Comparison of ENCODE assay signal across 29 cellular contexts in genomic region chr12:24993756-24994155, GRCh38. TPM values are rescaled to one million over a fixed set of nuclear protein-coding genes. Genes with fewer than 3 reads are reported as not detected.
DNase-seq lines count a peak whose midpoint lies in the region; ATAC-seq and TF ChIP-seq lines count a peak whose summit lies in the region.
"Had no signal": no experiment of that assay in that cellular context is flagged by ENCODE, and none has a peak within 500 bp of the region (broad histone marks: within the 10 kb centered on the region; RNA-seq: fewer than 3 reads in every experiment).

No MANE protein-coding gene starts in this region.

- no peak overlapping the region for H2BK15ac ChIP-seq in H9 (ENCODE audit: low read depth, low read length)

- H3K4me1 ChIP-seq in BLaER1 treated with 17β-estradiol and CSF1 and Interleukin-3, amounts not matched to agents 10 nM and 100 nM: peaks cover 54 to 82% (median 64%) of the 10 kb centered on the region in 10 experiments
- H3K4me1 ChIP-seq in H9 (ENCODE audit: insufficient read depth, low read length): no peaks in the 10 kb centered on the region
- H3K4me1 ChIP-seq in mammary epithelial cell (ENCODE audit: insufficient read depth, low read length): no peaks in the 10 kb centered on the region
- H3K4me1 ChIP-seq in adrenal gland (replicated peaks in 1 of 2): peaks cover 0 to 10% of the 10 kb centered on the region in 2 donors

- no peak overlapping the region for H3K18ac ChIP-seq in H9 (ENCODE audit: insufficient read length, low read depth, low read length)

- no TSS peak for BruUV-seq in mammary epithelial cell (replicated peaks; lab: Mats Ljungman, UMichigan)

- H3K27ac ChIP-seq in BLaER1 treated with 17β-estradiol and CSF1 and Interleukin-3, amounts not matched to agents 10 nM and 100 nM: peak overlapping the region in 9 of 11 experiments; percentile 3 to 80 (median 71); a peak in 17 of 22 replicates
- no peak overlapping the region for H3K27ac ChIP-seq in H9 (ENCODE audit: insufficient read length, low read depth, low read length)
- H3K27ac ChIP-seq in mammary epithelial cell (ENCODE audit: insufficient read depth, low read depth, low read length): no peak overlapping the region
- no peak overlapping the region for H3K27ac ChIP-seq in adrenal gland
- H3K27ac ChIP-seq: esophagus muscularis mucosa, foreskin keratinocyte, suprapubic skin had no signal

- H3K23me2 ChIP-seq in H9 (ENCODE audit: insufficient read length, low read depth, low read length, poor library complexity, severe bottlenecking): no peaks in the 10 kb centered on the region

- H4K8ac ChIP-seq in H9 (replicated peaks; ENCODE audit: insufficient read length, low read depth, low read length): no peak overlapping the region

- no peak overlapping the region for H3K23ac ChIP-seq in H9 (ENCODE audit: insufficient read length, low read depth, low read length)

- H2BK120ac ChIP-seq in H9 (ENCODE audit: low read depth, low read length, poor library complexity, severe bottlenecking): no peak overlapping the region

- no peaks in the 10 kb centered on the region; a peak in 1 of 22 replicates for H3K36me3 ChIP-seq in BLaER1 treated with 17β-estradiol and CSF1 and Interleukin-3, amounts not matched to agents 10 nM and 100 nM
- H3K36me3 ChIP-seq in mammary epithelial cell (ENCODE audit: insufficient read depth, low read length) (no peaks in the 10 kb centered on the region), adrenal gland (replicated peaks in 1 of 2) (no peaks in the 10 kb centered on the region)
- H3K36me3 ChIP-seq: esophagus muscularis mucosa, suprapubic skin had no signal

- dilution Hi-C loops in mammary epithelial cell (cut with HindIII; ENCODE audit: low sequenced_read_pairs): loop anchor here (10.0 kb wide), 1 partner anchor 101 kb away; no protein-coding TSS in a partner anchor

- no peaks in the 10 kb centered on the region; a peak in 1 of 22 replicates for H3K27me3 ChIP-seq in BLaER1 treated with 17β-estradiol and CSF1 and Interleukin-3, amounts not matched to agents 10 nM and 100 nM
- H3K27me3 ChIP-seq in H9 (ENCODE audit: insufficient read depth, low read length) (no peaks in the 10 kb centered on the region), mammary epithelial cell (ENCODE audit: insufficient read depth, low read length) (no peaks in the 10 kb centered on the region), adrenal gland (no peaks in the 10 kb centered on the region)
- H3K27me3 ChIP-seq: esophagus muscularis mucosa, foreskin keratinocyte, suprapubic skin had no signal

- H3K9me3 Mint-ChIP-seq in H9: no peaks in the 10 kb centered on the region
- H3K9me3 Mint-ChIP-seq: activated naive CD4-positive, alpha-beta T cell treated with anti-CD3 and anti-CD28 coated beads, Interleukin-2, amount 50 U/mL, for 72 hours; CD14-positive monocyte; dendritic cell treated with granulocyte-macrophage colony-stimulating factor and Interleukin-4, amounts not matched to agents 40 ng/mL and 50 ng/mL, for 4 days; IgD-negative memory B cell; memory B cell; neural crest cell; T-helper 1 cell treated with Interleukin-12 subunit alpha and Interleukin-12 subunit beta and Interleukin-4 antibody, amounts not matched to agents 30 μg/mL and 1 μg/mL, for 36 hours had no signal

- H3K79me1 ChIP-seq in H9 (ENCODE audit: insufficient read depth, low read depth, low read length, poor library complexity, severe bottlenecking): no peaks in the 10 kb centered on the region

- H3K4me2 ChIP-seq in BLaER1 treated with 17β-estradiol and CSF1 and Interleukin-3, amounts not matched to agents 10 nM and 100 nM: peak overlapping the region; percentile 45 to 99 (median 93)
- H3K4me2 ChIP-seq in H9 (ENCODE audit: insufficient read depth, insufficient read length, low read length) (no peak overlapping the region), mammary epithelial cell (ENCODE audit: insufficient read depth, low read depth, low read length) (no peak overlapping the region)

- no peak overlapping the region for H4K91ac ChIP-seq in H9 (ENCODE audit: insufficient read length, low read depth, low read length)

- H3K79me2 ChIP-seq in H9 (ENCODE audit: insufficient read depth, low read length) (no peaks in the 10 kb centered on the region), mammary epithelial cell (ENCODE audit: insufficient read depth, low read length) (no peaks in the 10 kb centered on the region)

- no peak overlapping the region for H2BK5ac ChIP-seq in H9 (ENCODE audit: insufficient read length, low read length)

- H4K5ac ChIP-seq in H9 (ENCODE audit: insufficient read length, low read depth, low read length): no peak overlapping the region

- TF ChIP-seq CTCF in H9 (conservative IDR thresholded peaks at IDR 0.05): no peak
- TF ChIP-seq CTCF in mammary epithelial cell (conservative IDR thresholded peaks at IDR 0.05 in 1 of 2, IDR thresholded peaks at IDR 0.05 in 1 of 2; ENCODE audit: extremely low read depth in 1 of 2, insufficient read depth in 1 of 2, low read depth in 1 of 2, low read length in 2 of 2): no peak
- no peak for TF ChIP-seq CTCF in adrenal gland (IDR thresholded peaks at IDR 0.05)

- H2BK20ac ChIP-seq in H9 (ENCODE audit: low read depth, low read length, poor library complexity, severe bottlenecking): no peak overlapping the region

- DNase-seq in H9 (peak; percentile 41), iPS-NIHi7 (ENCODE audit: extremely low spot score) (peak; percentile 15), mammary epithelial cell (no peak), adrenal gland (no peak)
- no peak for DNase-seq in NK-92 treated with Interleukin-12 subunit alpha and Interleukin-12 subunit beta, amount 100 ng/mL, for 24 hours (lab: John Stamatoyannopoulos, UW)
- DNase-seq: activated T-cell treated with anti-CD3 and anti-CD28 coated beads for 4 hours; anterior cingulate cortex; foreskin keratinocyte; NCI-H1092; NCI-H2029 treated with DMSO at 0.1 percent for 48 hours; NCI-H446; stimulated activated CD4-positive, alpha-beta T cell treated with anti-CD3 and anti-CD28 coated beads, Interleukin-12 subunit alpha, Interleukin-12 subunit beta, amount 100 ng/mL, for 4 hours; stimulated activated CD4-positive, alpha-beta T cell treated with anti-CD3 and anti-CD28 coated beads, Interleukin-4, amount 100 ng/mL, for 24 hours; stimulated activated naive CD4-positive, alpha-beta T cell had no signal

- no peak overlapping the region for H3K27ac Mint-ChIP-seq in H9
- H3K27ac Mint-ChIP-seq: activated naive CD4-positive, alpha-beta T cell treated with anti-CD3 and anti-CD28 coated beads, Interleukin-2, amount 50 U/mL, for 72 hours; dendritic cell treated with granulocyte-macrophage colony-stimulating factor and Interleukin-4, amounts not matched to agents 40 ng/mL and 50 ng/mL, for 4 days; IgD-negative memory B cell; memory B cell; progenitor cell of endocrine pancreas; T-helper 1 cell treated with Interleukin-12 subunit alpha and Interleukin-12 subunit beta and Interleukin-4 antibody, amounts not matched to agents 30 μg/mL and 1 μg/mL, for 36 hours had no signal

- CTCF ChIA-PET in mammary epithelial cell (lab: Charles Lee; ENCODE audit: low non-redundant PET): no interaction called here

- no peak overlapping the region for H3T11ph ChIP-seq in H9 (ENCODE audit: low read length)

- H3K36me3 Mint-ChIP-seq in H9 (ENCODE audit: insufficient read depth in 1 of 3, low read depth in 3 of 3): no peaks in the 10 kb centered on the region
- H3K36me3 Mint-ChIP-seq: activated naive CD4-positive, alpha-beta T cell treated with anti-CD3 and anti-CD28 coated beads, Interleukin-2, amount 50 U/mL, for 72 hours; CD14-positive monocyte; IgD-negative memory B cell; memory B cell had no signal

- peak overlapping the region in 6 of 10 experiments; percentile 19 to 69 (median 37); a peak in 8 of 20 replicates for H3K4me3 ChIP-seq in BLaER1 treated with 17β-estradiol and CSF1 and Interleukin-3, amounts not matched to agents 10 nM and 100 nM
- H3K4me3 ChIP-seq in mammary epithelial cell (replicated peaks in 1 of 3; ENCODE audit: insufficient read depth in 1 of 3, low read depth in 2 of 3, low read length in 3 of 3) (no peak overlapping the region), adrenal gland (no peak overlapping the region)
- H3K4me3 ChIP-seq: esophagus muscularis mucosa, GM12878, suprapubic skin had no signal

- H3K14ac ChIP-seq in H9 (ENCODE audit: insufficient read depth, low read length): peak overlapping the region; percentile 47; the same call in 1 of the 2 replicates

- H2AK5ac ChIP-seq in H9 (ENCODE audit: insufficient read length, low read length): no peak overlapping the region

- H2AFZ ChIP-seq in H9 (ENCODE audit: low read length) (no peak overlapping the region), mammary epithelial cell (ENCODE audit: low read depth, low read length) (no peak overlapping the region)

- H3K9ac ChIP-seq in BLaER1 treated with 17β-estradiol and CSF1 and Interleukin-3, amounts not matched to agents 10 nM and 100 nM: peak overlapping the region in 8 of 11 experiments; percentile 24 to 77 (median 68); a peak in 16 of 22 replicates
- H3K9ac ChIP-seq in H9 (ENCODE audit: extremely low read depth, insufficient read length, low read length) (no peak overlapping the region), mammary epithelial cell (ENCODE audit: insufficient read depth, low read length) (no peak overlapping the region)

- in situ Hi-C loops in mammary epithelial cell (cut with MboI; ENCODE audit: low sequenced_read_pairs in 2 of 2): loop anchor here in 1 of 2 donors (5.0 kb wide), 1 partner anchor 139 kb away; no protein-coding TSS in a partner anchor

- no peak for ATAC-seq in HG02852 (IDR thresholded peaks at IDR 0.05; ENCODE audit: unreplicated experiment)
- ATAC-seq: activated naive CD4-positive, alpha-beta T cell treated with anti-CD3 and anti-CD28 coated beads, Interleukin-2, amount 50 U/mL, for 72 hours; foreskin keratinocyte; GM12878; sciatic nerve had no signal

- H3K4me3 Mint-ChIP-seq in H9: no peak overlapping the region
- H3K4me3 Mint-ChIP-seq: CD14-positive monocyte; dendritic cell treated with granulocyte-macrophage colony-stimulating factor and Interleukin-4, amounts not matched to agents 40 ng/mL and 50 ng/mL, for 4 days; memory B cell; neural crest cell; T-helper 1 cell treated with Interleukin-12 subunit alpha and Interleukin-12 subunit beta and Interleukin-4 antibody, amounts not matched to agents 30 μg/mL and 1 μg/mL, for 36 hours had no signal

- WGBS in H9 (ENCODE audit: extremely low coverage, insufficient read length, low lambda C conversion rate): no CpG with 5 or more reads among the region's 4 CpGs
- WGBS in mammary epithelial cell (ENCODE audit: low coverage, missing lambda C conversion rate): 94% methylated on average over 4 of the region's 4 CpGs
- WGBS in adrenal gland, 4 donors: 86 to 92% (median 90%) methylated on average over 3 to 4 of the region's 4 CpGs

- peaks cover 0 to 6% of the 10 kb centered on the region in 2 experiments; a peak in 1 of 4 replicates for H3K4me1 Mint-ChIP-seq in H9

- H2BK12ac ChIP-seq in H9 (ENCODE audit: insufficient read length, low read depth, low read length): no peak overlapping the region

- H3K56ac ChIP-seq in H9 (ENCODE audit: insufficient read length, low read depth, low read length): no peak overlapping the region

- peak; percentile 21; the same call in 1 of the 2 replicates for TF ChIP-seq POLR2A in Raji (IDR thresholded peaks at IDR 0.05; ENCODE audit: insufficient read depth, low read depth, low read length)
- TF ChIP-seq POLR2A in adrenal gland (IDR thresholded peaks at IDR 0.05): no peak

- H3K9me3 ChIP-seq in BLaER1 treated with 17β-estradiol and CSF1 and Interleukin-3, amounts not matched to agents 10 nM and 100 nM (replicated peaks in 1 of 11): no peaks in the 10 kb centered on the region
- no peaks in the 10 kb centered on the region for H3K9me3 ChIP-seq in H9 (ENCODE audit: control insufficient read depth, low read depth, low read length)
- no peaks in the 10 kb centered on the region for H3K9me3 ChIP-seq in mammary epithelial cell (replicated peaks; ENCODE audit: insufficient read depth, low read length)
- no peaks in the 10 kb centered on the region for H3K9me3 ChIP-seq in adrenal gland (replicated peaks in 1 of 3)
- H3K9me3 ChIP-seq: esophagus muscularis mucosa, suprapubic skin had no signal

- intact Hi-C loops in mammary epithelial cell (cut with micrococcal nuclease): loop anchor here (5.0 kb wide), 1 partner anchor 141 kb away; no protein-coding TSS in a partner anchor
- intact Hi-C loops in adrenal gland (cut with DNase I): loop anchor here in 1 of 2 donors (5.0 kb wide), 1 partner anchor 139 kb away; no protein-coding TSS in a partner anchor

- no peaks in the 10 kb centered on the region for H3K27me3 Mint-ChIP-seq in H9 (ENCODE audit: low read depth)
- H3K27me3 Mint-ChIP-seq: IgD-negative memory B cell had no signal

- peaks cover 0 to 7% (median 0%) of the 10 kb centered on the region in 11 experiments; a peak in 2 of 22 replicates for H4K20me1 ChIP-seq in BLaER1 treated with 17β-estradiol and CSF1 and Interleukin-3, amounts not matched to agents 10 nM and 100 nM
- H4K20me1 ChIP-seq in H9 (ENCODE audit: control insufficient read depth, insufficient read depth, insufficient read length) (no peaks in the 10 kb centered on the region), mammary epithelial cell (ENCODE audit: insufficient read depth, low read length) (no peaks in the 10 kb centered on the region)

- no peak overlapping the region for H3K4ac ChIP-seq in H9 (ENCODE audit: low read depth, low read length)

RNA-seq across cellular contexts. Expression of gene BCAT1, which starts 44.9 kb away (rescaled TPM):
- total RNA-seq in H9 (2021) (224 and 244 TPM in 2 replicates), mammary epithelial cell (10 to 100 TPM in 1 of 2 donors, 1 to 10 TPM in 1; 5.8 to 35.5 TPM), adrenal gland (10 to 100 TPM in 7 of 8 donors, 1 to 10 TPM in 1; 9.4 to 41.5 (median 23.6) TPM)
- polyA plus RNA-seq in mammary epithelial cell (2.6 TPM), adrenal gland (1 to 10 TPM; 2.1 to 7.9 (median 6.2) TPM)
- polyA minus RNA-seq in mammary epithelial cell: 31.8 TPM

Comparison
In these comparisons a context has a peak if more than half of its experiments do, and no peak if none do; other contexts are left out.
1. H3K27ac ChIP-seq: peak in BLaER1 treated with 17β-estradiol and CSF1 and Interleukin-3, amounts not matched to agents 10 nM and 100 nM (9 of 11); none in H9 (single experiment), mammary epithelial cell (single experiment) and adrenal gland (0 of 5).
2. H3K4me2 ChIP-seq: peak in BLaER1 treated with 17β-estradiol and CSF1 and Interleukin-3, amounts not matched to agents 10 nM and 100 nM (11 of 11); none in H9 (single experiment) and mammary epithelial cell (single experiment).
3. H3K4me3 ChIP-seq: peak in BLaER1 treated with 17β-estradiol and CSF1 and Interleukin-3, amounts not matched to agents 10 nM and 100 nM (6 of 10); none in mammary epithelial cell (0 of 3) and adrenal gland (0 of 4).
4. H3K9ac ChIP-seq: peak in BLaER1 treated with 17β-estradiol and CSF1 and Interleukin-3, amounts not matched to agents 10 nM and 100 nM (8 of 11); none in H9 (single experiment) and mammary epithelial cell (single experiment).
5. DNase-seq: peak in H9 (single experiment) and iPS-NIHi7 (single experiment); none in mammary epithelial cell (single experiment), adrenal gland (0 of 7) and NK-92 treated with Interleukin-12 subunit alpha and Interleukin-12 subunit beta, amount 100 ng/mL, for 24 hours (single experiment).